ENCODE assay signal across 23 cellular contexts in genomic region chr2:74103763-74104162, GRCh38.
"Had no signal": no experiment of that assay in that cellular context is flagged by ENCODE, and none has a peak within 500 bp of the region (broad histone marks: within the 10 kb centered on the region; RNA-seq: fewer than 3 reads in every experiment).

No MANE protein-coding gene starts in this region.

- H3K4me1 Mint-ChIP-seq: naive B cell; nephron; stimulated activated effector memory CD8-positive, alpha-beta T cell treated with anti-CD3 and anti-CD28 coated beads, Interleukin-12 subunit alpha, Interleukin-12 subunit beta, amount 100 ng/mL, for 72 hours had no signal

- DNase-seq: dermis blood vessel endothelial cell; erythroblast; foreskin keratinocyte; kidney; left cardiac atrium; left ventricle myocardium inferior; lower lobe of right lung; mesenchymal stem cell; midbrain; naive B cell; right lobe of liver; stimulated activated CD4-positive, alpha-beta T cell treated with anti-CD3 and anti-CD28 coated beads, Interleukin-4, amount 100 ng/mL, for 1 hour; stimulated activated CD8-positive, alpha-beta memory T cell treated with anti-CD3 and anti-CD28 coated beads, Interleukin-4, amount 100 ng/mL, for 48 hours; stimulated activated naive CD8-positive, alpha-beta T cell treated with anti-CD3 and anti-CD28 coated beads, Interleukin-15, Interleukin-2, amounts not matched to agents 100 U/mL and 50 U/mL, for 24 hours; thyroid gland; upper lobe of right lung had no signal

- H3K27ac ChIP-seq: foreskin keratinocyte, left ventricle myocardium inferior, lower lobe of right lung, parathyroid adenoma, prostate gland, right lobe of liver, suprapubic skin, thyroid gland, upper lobe of right lung, vagina had no signal

- H3K27me3 ChIP-seq: foreskin keratinocyte, right lobe of liver, suprapubic skin, thyroid gland, upper lobe of right lung, vagina had no signal

- H3K9me3 Mint-ChIP-seq: naive B cell; nephron; stimulated activated effector memory CD8-positive, alpha-beta T cell treated with anti-CD3 and anti-CD28 coated beads, Interleukin-12 subunit alpha, Interleukin-12 subunit beta, amount 100 ng/mL, for 72 hours had no signal

- H2AFZ ChIP-seq: parathyroid adenoma had no signal

- FAIRE-seq: endothelial cell of umbilical vein, kidney had no signal

- H3K4me1 ChIP-seq: foreskin keratinocyte, parathyroid adenoma, right lobe of liver, thyroid gland, upper lobe of right lung, vagina had no signal

- H3K4me3 ChIP-seq: left ventricle myocardium inferior, lower lobe of right lung, prostate gland, right lobe of liver, suprapubic skin, thyroid gland, upper lobe of right lung, vagina had no signal

- H3K4me3 Mint-ChIP-seq: nephron; stimulated activated effector memory CD8-positive, alpha-beta T cell treated with anti-CD3 and anti-CD28 coated beads, Interleukin-12 subunit alpha, Interleukin-12 subunit beta, amount 100 ng/mL, for 72 hours had no signal

- H3K27me3 Mint-ChIP-seq: naive B cell had no signal

- H3K9me3 ChIP-seq: left ventricle myocardium inferior, lower lobe of right lung, prostate gland, right lobe of liver, suprapubic skin, thyroid gland, upper lobe of right lung, vagina had no signal

- H3K9ac ChIP-seq: parathyroid adenoma had no signal

- H3K79me2 ChIP-seq: parathyroid adenoma had no signal

- H3K27ac Mint-ChIP-seq: nephron; stimulated activated effector memory CD8-positive, alpha-beta T cell treated with anti-CD3 and anti-CD28 coated beads, Interleukin-12 subunit alpha, Interleukin-12 subunit beta, amount 100 ng/mL, for 72 hours had no signal

- ATAC-seq: foreskin keratinocyte; left cardiac atrium; lower lobe of right lung; right lobe of liver; stimulated activated effector memory CD8-positive, alpha-beta T cell treated with anti-CD3 and anti-CD28 coated beads, Interleukin-12 subunit alpha, Interleukin-12 subunit beta, amount 100 ng/mL, for 72 hours; stimulated activated naive CD8-positive, alpha-beta T cell treated with anti-CD3 and anti-CD28 coated beads, Interleukin-15, Interleukin-2, amounts not matched to agents 100 U/mL and 50 U/mL, for 24 hours; upper lobe of right lung had no signal
